8 cellular contexts compared by ENCODE assay signal in genomic region chr22:29154364-29155048, GRCh38. TPM values are rescaled to one million over a fixed set of nuclear protein-coding genes. Genes with fewer than 3 reads are reported as not detected.
DNase-seq lines count a peak whose midpoint lies in the region; ATAC-seq, FAIRE-seq and TF ChIP-seq lines count a peak whose summit lies in the region.

No MANE protein-coding gene starts in this region.

- no peaks in the 10 kb centered on the region for H3K9me3 ChIP-seq in AG04450 (ENCODE audit: control insufficient read depth, insufficient read depth, low read length)

- peak overlapping the region; percentile 25; the same call in 1 of the 2 replicates for H3K4me3 ChIP-seq in AG04450 (ENCODE audit: low read depth, low read length)

- DNase-seq in AG04450 (ENCODE audit: low read depth, low spot score) (peak; percentile 15), GM19239 (ENCODE audit: insufficient read length, low spot score) (peak; percentile 65), NCI-H2171 treated with DMSO at 0.1 percent for 48 hours (lab: John Stamatoyannopoulos, UW) (peak; percentile 46), cerebellar cortex (ENCODE audit: low spot score) (peak; percentile 70), left kidney (ENCODE audit: low read depth, low spot score) (peak; percentile 90)
- peak; percentile 67 to 70 for DNase-seq in activated CD4-positive, alpha-beta T cell treated with anti-CD3 and anti-CD28 coated beads for 24 hours (ENCODE audit: low read depth in 2 of 2)
- DNase-seq in stimulated activated CD4-positive, alpha-beta T cell treated with anti-CD3 and anti-CD28 coated beads, Interleukin-2, amount 100 ng/mL, for 24 hours: peak; percentile 67 to 78

- POLR2A ChIA-PET in AG04450 (lab: Yijun Ruan, JAX): no interaction called here

- no peak for ATAC-seq in HG02885 (IDR thresholded peaks at IDR 0.05; ENCODE audit: poor library complexity, unreplicated experiment)

- TF ChIP-seq CTCF in AG04450 (IDR thresholded peaks at IDR 0.05; ENCODE audit: low read depth, low read length): peak; percentile 93

- peak; percentile 96 for FAIRE-seq in GM19239 (lab: Jason Lieb, UNC)

- H3K27ac ChIP-seq in AG04450 (ENCODE audit: low read depth, low read length): no peak overlapping the region

- CTCF ChIA-PET in AG04450 (lab: Charles Lee): interaction anchor here (0.6 to 2.7 kb wide), 55 partner anchors 8 to 554 kb away, joined by 3 to 42 read pairs (median 4); partner anchors contain the start of genes EMID1, KREMEN1 and ZNRF3

- no peaks in the 10 kb centered on the region for H3K27me3 ChIP-seq in AG04450 (ENCODE audit: control insufficient read depth, insufficient read depth, low read length)

RNA-seq across cellular contexts. Expression of gene EMID1, which starts 51.2 kb away (rescaled TPM):
- polyA plus RNA-seq in AG04450 (2011; rRNA removed): 1.1 and 1.6 TPM in 2 replicates
- polyA minus RNA-seq in AG04450 (2011; rRNA and poly(A)+ RNA removed): 0.74 and 1.0 TPM in 2 replicates

Comparison
In these comparisons a context has a peak if more than half of its experiments do, and no peak if none do; other contexts are left out.
1. DNase-seq: peak in every context shown above with its lines; median percentile 90 in left kidney; 72 in stimulated activated CD4-positive, alpha-beta T cell treated with anti-CD3 and anti-CD28 coated beads, Interleukin-2, amount 100 ng/mL, for 24 hours; 70 in cerebellar cortex; 68 in activated CD4-positive, alpha-beta T cell treated with anti-CD3 and anti-CD28 coated beads for 24 hours; 65 in GM19239; 46 in NCI-H2171 treated with DMSO at 0.1 percent for 48 hours; 15 in AG04450.